Comparison of ENCODE assay signal across 26 cellular contexts in the genomic region with DNA sequence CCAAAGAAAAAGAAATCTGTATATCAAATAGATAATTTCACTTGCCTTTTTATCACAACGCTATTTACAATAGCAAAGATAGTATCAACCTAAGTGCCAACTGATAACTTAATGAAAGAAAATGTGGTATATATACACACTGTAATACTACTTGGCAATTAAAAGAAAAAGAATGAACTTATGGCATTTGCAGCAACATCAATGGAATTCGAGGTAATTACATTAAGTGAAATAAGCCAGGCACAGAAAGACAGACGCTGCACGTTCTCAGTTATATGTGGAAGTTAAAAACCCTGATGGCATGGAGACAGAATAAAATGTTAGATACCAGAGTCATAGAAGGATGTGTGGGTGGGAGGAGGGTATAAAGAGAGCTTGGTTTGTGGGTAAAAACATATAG.
"Had no signal": no experiment of that assay in that cellular context is flagged by ENCODE, and none has a peak within 500 bp of the region (broad histone marks: within the 10 kb centered on the region; RNA-seq: fewer than 3 reads in every experiment).

No MANE protein-coding gene starts in this region.

- H3K4me1 Mint-ChIP-seq: endodermal cell had no signal

- DNase-seq: colonic mucosa; cortex of kidney; dermis blood vessel endothelial cell; dorsolateral prefrontal cortex; effector CD4-positive, alpha-beta T cell; effector CD8-positive, alpha-beta T cell; effector memory CD4-positive, alpha-beta T cell; effector memory CD8-positive, alpha-beta T cell; endodermal cell; erythroblast; esophagus squamous epithelium; foreskin fibroblast; foreskin keratinocyte; foreskin melanocyte; gastrocnemius medialis; glutamatergic neuron; head of caudate nucleus; heart left ventricle; heart right ventricle had no signal

- H3K9me3 Mint-ChIP-seq: endodermal cell had no signal

- H3K4me2 ChIP-seq: hepatocyte had no signal

- H2AFZ ChIP-seq: hepatocyte had no signal

- H3K27ac Mint-ChIP-seq: dendritic cell treated with granulocyte-macrophage colony-stimulating factor and Interleukin-4, amounts not matched to agents 40 ng/mL and 50 ng/mL, for 4 days; effector memory CD8-positive, alpha-beta T cell; endodermal cell had no signal

- H3K27ac ChIP-seq: colonic mucosa, coronary artery, dorsolateral prefrontal cortex, epithelial cell of prostate, esophagus muscularis mucosa, esophagus squamous epithelium, foreskin keratinocyte, gastrocnemius medialis, gastroesophageal sphincter, heart left ventricle, heart right ventricle, hepatocyte had no signal

- H3K4me3 Mint-ChIP-seq: dendritic cell treated with granulocyte-macrophage colony-stimulating factor and Interleukin-4, amounts not matched to agents 40 ng/mL and 50 ng/mL, for 4 days; effector memory CD8-positive, alpha-beta T cell; endodermal cell had no signal

- H3K4me3 ChIP-seq: colonic mucosa, coronary artery, dorsolateral prefrontal cortex, esophagus muscularis mucosa, esophagus squamous epithelium, gastrocnemius medialis, gastroesophageal sphincter, heart left ventricle, heart right ventricle, hepatocyte had no signal

- H3K79me2 ChIP-seq: hepatocyte had no signal

- H3K27me3 ChIP-seq: colonic mucosa, dorsolateral prefrontal cortex, esophagus muscularis mucosa, esophagus squamous epithelium, foreskin keratinocyte, gastrocnemius medialis, gastroesophageal sphincter, heart left ventricle, heart right ventricle, hepatocyte had no signal

- ATAC-seq: effector memory CD8-positive, alpha-beta T cell; esophagus mucosa; foreskin keratinocyte; gastrocnemius medialis; gastroesophageal sphincter; heart left ventricle; heart right ventricle had no signal

- H3K9me3 ChIP-seq: colonic mucosa, esophagus muscularis mucosa, esophagus squamous epithelium, gastrocnemius medialis, gastroesophageal sphincter had no signal

- H3K36me3 ChIP-seq: colonic mucosa, esophagus muscularis mucosa, esophagus squamous epithelium, gastrocnemius medialis, gastroesophageal sphincter, heart left ventricle, heart right ventricle had no signal

- H3K27me3 Mint-ChIP-seq: dendritic cell treated with granulocyte-macrophage colony-stimulating factor and Interleukin-4, amounts not matched to agents 40 ng/mL and 50 ng/mL, for 4 days; effector memory CD8-positive, alpha-beta T cell had no signal

- H3K4me1 ChIP-seq: colonic mucosa, esophagus muscularis mucosa, esophagus squamous epithelium, foreskin keratinocyte, gastrocnemius medialis, gastroesophageal sphincter, heart left ventricle, heart right ventricle had no signal
